ENCODE assay signal across 18 cellular contexts in the genomic region with DNA sequence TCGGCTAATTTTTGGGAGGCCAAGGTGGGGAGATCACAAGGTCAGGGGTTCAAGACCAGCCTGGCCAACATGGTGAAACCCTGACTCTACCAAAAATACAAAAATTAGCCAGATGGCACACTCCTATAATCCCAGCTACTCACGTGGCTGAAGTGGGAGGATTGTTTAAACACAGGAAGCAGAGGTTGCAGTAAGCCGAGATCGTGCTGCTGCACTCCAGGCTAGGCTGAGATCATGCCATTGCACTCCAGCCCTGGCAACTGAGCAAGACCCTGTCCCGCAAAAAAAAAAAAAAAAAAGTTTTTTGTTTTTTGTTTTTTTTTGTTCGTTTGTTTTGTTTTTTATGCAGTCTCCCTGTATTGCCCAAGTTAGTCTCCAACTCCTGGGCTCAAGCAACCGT. TPM values are rescaled to one million over a fixed set of nuclear protein-coding genes. Genes with fewer than 3 reads are reported as not detected.
DNase-seq lines count a peak whose midpoint lies in the region; ATAC-seq and TF ChIP-seq lines count a peak whose summit lies in the region.
"Had no signal": no experiment of that assay in that cellular context is flagged by ENCODE, and none has a peak within 500 bp of the region (broad histone marks: within the 10 kb centered on the region; RNA-seq: fewer than 3 reads in every experiment).

No MANE protein-coding gene starts in this region.

- no peaks in the 10 kb centered on the region for H3K4me1 Mint-ChIP-seq in activated T-cell treated with anti-CD3 and anti-CD28 coated beads, Interleukin-2, amount 50 U/mL, for 72 hours (ENCODE audit: low read depth)
- H3K4me1 Mint-ChIP-seq: CD14-positive monocyte had no signal

- H3K27me3 ChIP-seq in WERI-Rb-1 (ENCODE audit: insufficient read depth, low read depth, severe bottlenecking) (no peaks in the 10 kb centered on the region), body of pancreas (no peaks in the 10 kb centered on the region)

- H3K36me3 ChIP-seq in HEK293 (ENCODE audit: control insufficient read depth in 2 of 2, insufficient read depth in 1 of 2, low read length in 2 of 2) (no peaks in the 10 kb centered on the region; a peak in 1 of 3 replicates), WERI-Rb-1 (peaks cover 63% of the 10 kb centered on the region), body of pancreas (replicated peaks in 1 of 2; ENCODE audit: insufficient read depth in 1 of 2, low read depth in 2 of 2) (no peaks in the 10 kb centered on the region)

- ATAC-seq in activated T-cell treated with anti-CD3 and anti-CD28 coated beads, Interleukin-2, amount 50 U/mL, for 72 hours (replicated peaks in 1 of 2) = no peak
- ATAC-seq in body of pancreas = no peak
- ATAC-seq: CD8-positive, alpha-beta T cell had no signal

- H3K27ac Mint-ChIP-seq in activated T-cell treated with anti-CD3 and anti-CD28 coated beads, Interleukin-2, amount 50 U/mL, for 72 hours = no peak overlapping the region
- H3K27ac Mint-ChIP-seq: CD8-positive, alpha-beta T cell; HFFc6 had no signal

- no peaks in the 10 kb centered on the region for H3K9me3 ChIP-seq in HEK293 (ENCODE audit: control insufficient read depth, insufficient read depth, low read depth, low read length)
- no peaks in the 10 kb centered on the region for H3K9me3 ChIP-seq in WERI-Rb-1 (ENCODE audit: severe bottlenecking)
- no peaks in the 10 kb centered on the region for H3K9me3 ChIP-seq in body of pancreas
- H3K9me3 ChIP-seq: HAP-1 had no signal

- TF ChIP-seq CTCF in HEK293 (tag by site-specific recombination; IDR thresholded peaks at IDR 0.05) = no peak
- TF ChIP-seq CTCF in WERI-Rb-1 (IDR thresholded peaks at IDR 0.05; ENCODE audit: low read depth, low read length) = no peak
- TF ChIP-seq CTCF in body of pancreas (IDR thresholded peaks at IDR 0.05) = no peak

- WGBS in body of pancreas, 2 donors = 44 to 57% methylated on average over 7 of the region's 7 CpGs

- TF ChIP-seq POLR2A in body of pancreas (IDR thresholded peaks at IDR 0.05) = no peak

- H3K4me1 ChIP-seq in HEK293 (ENCODE audit: control insufficient read depth, insufficient read depth, low read length) (no peaks in the 10 kb centered on the region), body of pancreas (no peaks in the 10 kb centered on the region)
- H3K4me1 ChIP-seq: HAP-1 had no signal

- no peaks in the 10 kb centered on the region for H3K36me3 Mint-ChIP-seq in activated T-cell treated with anti-CD3 and anti-CD28 coated beads, Interleukin-2, amount 50 U/mL, for 72 hours (ENCODE audit: insufficient read depth in 2 of 2)
- H3K36me3 Mint-ChIP-seq: CD14-positive monocyte; CD8-positive, alpha-beta T cell had no signal

- CTCF ChIA-PET in HEK293 (lab: Yijun Ruan, JAX) = interaction anchor here (0.6 to 2.5 kb wide), 2 partner anchors 10 to 12 kb away, joined by 3 to 12 read pairs; no protein-coding TSS in a partner anchor

- H3K27ac ChIP-seq in HEK293 (ENCODE audit: extremely low read depth, low read depth, low read length) (no peak overlapping the region), WERI-Rb-1 (peak overlapping the region; percentile 76), body of pancreas (no peak overlapping the region)
- H3K27ac ChIP-seq: 22Rv1 had no signal

- no peaks in the 10 kb centered on the region for H3K9me3 Mint-ChIP-seq in activated T-cell treated with anti-CD3 and anti-CD28 coated beads, Interleukin-2, amount 50 U/mL, for 72 hours

- POLR2A ChIA-PET in HEK293 (lab: Yijun Ruan, JAX) = no interaction called here

- no peaks in the 10 kb centered on the region for H3K27me3 Mint-ChIP-seq in activated T-cell treated with anti-CD3 and anti-CD28 coated beads, Interleukin-2, amount 50 U/mL, for 72 hours (ENCODE audit: low read depth)

- no peak overlapping the region for H3K4me3 ChIP-seq in HEK293 (ENCODE audit: low read depth, low read length)
- H3K4me3 ChIP-seq in WERI-Rb-1 (ENCODE audit: low read depth, low read length) = no peak overlapping the region
- no peak overlapping the region for H3K4me3 ChIP-seq in body of pancreas
- H3K4me3 ChIP-seq: HAP-1 had no signal

- H3K4me3 Mint-ChIP-seq in activated T-cell treated with anti-CD3 and anti-CD28 coated beads, Interleukin-2, amount 50 U/mL, for 72 hours = no peak overlapping the region
- H3K4me3 Mint-ChIP-seq: CD14-positive monocyte; CD8-positive, alpha-beta T cell; HFFc6 had no signal

- peak; percentile 48 for DNase-seq in DMS53 (lab: John Stamatoyannopoulos, UW)
- DNase-seq in DMS53 treated with DMSO at 0.1 percent for 48 hours (lab: John Stamatoyannopoulos, UW; ENCODE audit: unreplicated experiment) = no peak
- peak; percentile 47 for DNase-seq in NCI-H524 treated with DMSO at 0.1 percent for 48 hours (lab: John Stamatoyannopoulos, UW)
- peak; percentile 60 for DNase-seq in WERI-Rb-1
- no peak for DNase-seq in activated T-cell treated with anti-CD3 and anti-CD28 coated beads, Interleukin-2, amount 50 U/mL, for 72 hours
- DNase-seq in body of pancreas = no peak
- DNase-seq: CD8-positive, alpha-beta T cell; COR-L47; DMS79 treated with DMSO at 0.1 percent for 48 hours; EL; GOT3; HFFc6 had no signal

- intact Hi-C loops in body of pancreas (cut with DNase I) = no loop called here

TF ChIP-seq in HEK293, 187 proteins besides CTCF, POLR2A, EP300 and RAD21:
- TF ChIP-seq PRDM10 (tag by site-specific recombination; IDR thresholded peaks at IDR 0.05) = 0 out of 2 replicates have a peak, but pooled peaks have one; percentile 27
- no peak for TF ChIP-seq ZNF624 (tag by site-specific recombination; IDR thresholded peaks at IDR 0.05)
- TF ChIP-seq ZFHX2 (tag by site-specific recombination; conservative IDR thresholded peaks at IDR 0.05) = 0 out of 2 replicates have a peak, but pooled peaks have one; percentile 19
TF ChIP-seq in HEK293: peak in this region for 2.

RNA-seq across cellular contexts. Expression of gene MAST1, which starts 21.2 kb away (rescaled TPM):
- 1 to 10 TPM; 5.8 to 6.0 TPM for total RNA-seq in activated T-cell treated with anti-CD3 and anti-CD28 coated beads, Interleukin-2, amount 50 U/mL, for 72 hours
- total RNA-seq in body of pancreas = under 1 TPM in 1 of 2 donors, not detected in 1; 0.26 TPM

RNA-seq across cellular contexts. Expression of gene DNASE2, which starts 21.7 kb away (rescaled TPM):
- 10 to 100 TPM; 34.5 to 39.1 TPM for total RNA-seq in activated T-cell treated with anti-CD3 and anti-CD28 coated beads, Interleukin-2, amount 50 U/mL, for 72 hours
- total RNA-seq in body of pancreas = 10 to 100 TPM in 1 of 2 donors, 1 to 10 TPM in 1; 6.9 to 28.3 TPM

RNA-seq across cellular contexts. Expression of gene RTBDN, which starts 25.2 kb away (rescaled TPM):
- total RNA-seq in activated T-cell treated with anti-CD3 and anti-CD28 coated beads, Interleukin-2, amount 50 U/mL, for 72 hours = not detected
- under 1 TPM in 1 of 2 donors, not detected in 1; 0.52 TPM for total RNA-seq in body of pancreas
- total RNA-seq: A673; CD8-positive, alpha-beta T cell; HFFc6; HT1080 had no signal

RNA-seq across cellular contexts. Expression of gene KLF1, which starts 27.5 kb away (rescaled TPM):
- total RNA-seq in activated T-cell treated with anti-CD3 and anti-CD28 coated beads, Interleukin-2, amount 50 U/mL, for 72 hours = under 1 TPM; 0.19 to 0.58 TPM
- not detected for total RNA-seq in body of pancreas
- total RNA-seq: CD8-positive, alpha-beta T cell; HFFc6; HT1080 had no signal

RNA-seq across cellular contexts. Expression of gene GCDH, which starts 31.4 kb away (rescaled TPM):
- 10 to 100 TPM; 23.2 to 25.1 TPM for total RNA-seq in activated T-cell treated with anti-CD3 and anti-CD28 coated beads, Interleukin-2, amount 50 U/mL, for 72 hours
- total RNA-seq in body of pancreas = 10 to 100 TPM; 17.4 to 57.7 TPM

Comparison
In these comparisons a context has a peak if more than half of its experiments do, and no peak if none do; other contexts are left out.
1. DNase-seq: peak in DMS53 (single experiment), NCI-H524 treated with DMSO at 0.1 percent for 48 hours (single experiment) and WERI-Rb-1 (single experiment); none in DMS53 treated with DMSO at 0.1 percent for 48 hours (single experiment), activated T-cell treated with anti-CD3 and anti-CD28 coated beads, Interleukin-2, amount 50 U/mL, for 72 hours (0 of 2) and body of pancreas (0 of 4).
2. RNA of gene MAST1, which starts 21.2 kb away (total RNA-seq): 5.8 to 6.0 TPM in activated T-cell treated with anti-CD3 and anti-CD28 coated beads, Interleukin-2, amount 50 U/mL, for 72 hours; 0.26 TPM in body of pancreas; every median in the first group is over 4 times any median in the second.